Comparison of ENCODE assay signal across 13 cellular contexts in the genomic region with DNA sequence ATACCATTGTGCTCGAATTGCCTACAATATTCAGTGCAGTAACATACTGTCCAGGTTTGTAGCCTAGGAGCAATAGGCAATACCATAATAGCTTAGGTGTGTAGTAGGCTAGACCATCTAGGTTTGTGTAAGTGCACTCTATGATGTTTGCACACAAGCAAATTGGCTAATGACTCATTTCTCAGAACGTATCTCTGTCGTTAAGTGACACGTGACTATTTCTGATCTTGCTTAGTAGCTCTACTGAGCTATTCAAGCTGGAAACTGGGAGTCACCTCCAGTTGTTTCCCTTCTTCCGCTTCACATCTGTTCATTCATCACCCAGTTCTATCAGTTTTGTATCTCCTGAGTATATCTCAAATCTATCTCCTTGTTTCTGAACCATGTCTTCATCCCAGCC.
"Had no signal": no experiment of that assay in that cellular context is flagged by ENCODE, and none has a peak within 500 bp of the region (broad histone marks: within the 10 kb centered on the region; RNA-seq: fewer than 3 reads in every experiment).

No MANE protein-coding gene starts in this region.

- H2AFZ ChIP-seq: parathyroid adenoma had no signal

- ATAC-seq: activated naive CD8-positive, alpha-beta T cell treated with anti-CD3 and anti-CD28 coated beads, Interleukin-2, amount 50 U/mL, for 24 hours; naive thymus-derived CD4-positive, alpha-beta T cell had no signal

- H3K9me3 ChIP-seq: ascending aorta, uterus had no signal

- H3K79me2 ChIP-seq: parathyroid adenoma had no signal

- H3K4me1 ChIP-seq: parathyroid adenoma, uterus had no signal

- FAIRE-seq: colon, islet of Langerhans had no signal

- H3K4me3 Mint-ChIP-seq: activated CD4-positive, alpha-beta memory T cell treated with anti-CD3 and anti-CD28 coated beads, Interleukin-2, amount 10 ng/mL, durations not matched to agents 7 days and 5 days; activated naive CD8-positive, alpha-beta T cell treated with anti-CD3 and anti-CD28 coated beads, Interleukin-2, amount 50 U/mL, for 24 hours; naive thymus-derived CD4-positive, alpha-beta T cell had no signal

- H3K9me3 Mint-ChIP-seq: activated CD4-positive, alpha-beta memory T cell treated with anti-CD3 and anti-CD28 coated beads, Interleukin-2, amount 10 ng/mL, durations not matched to agents 7 days and 5 days; activated naive CD8-positive, alpha-beta T cell treated with anti-CD3 and anti-CD28 coated beads, Interleukin-2, amount 50 U/mL, for 24 hours had no signal

- DNase-seq: activated CD4-positive, alpha-beta memory T cell treated with anti-CD3 and anti-CD28 coated beads, Interleukin-2, amount 10 ng/mL, durations not matched to agents 7 days and 5 days; activated naive CD4-positive, alpha-beta T cell; activated naive CD8-positive, alpha-beta T cell treated with anti-CD3 and anti-CD28 coated beads, Interleukin-2, amount 50 U/mL, for 24 hours; foreskin melanocyte; head of caudate nucleus; naive thymus-derived CD4-positive, alpha-beta T cell; retina; stimulated activated CD4-positive, alpha-beta T cell treated with anti-CD3 and anti-CD28 coated beads, Interleukin-4, amount 100 ng/mL, for 4 hours; uterus had no signal

- H3K36me3 Mint-ChIP-seq: naive thymus-derived CD4-positive, alpha-beta T cell had no signal

- H3K27ac ChIP-seq: ascending aorta, parathyroid adenoma, uterus had no signal

- H3K27ac Mint-ChIP-seq: activated CD4-positive, alpha-beta memory T cell treated with anti-CD3 and anti-CD28 coated beads, Interleukin-2, amount 10 ng/mL, durations not matched to agents 7 days and 5 days; activated naive CD8-positive, alpha-beta T cell treated with anti-CD3 and anti-CD28 coated beads, Interleukin-2, amount 50 U/mL, for 24 hours; naive thymus-derived CD4-positive, alpha-beta T cell had no signal

- H3K36me3 ChIP-seq: ascending aorta, uterus had no signal

- H3K9ac ChIP-seq: parathyroid adenoma had no signal

- H3K27me3 ChIP-seq: ascending aorta, uterus had no signal

- H3K4me3 ChIP-seq: ascending aorta, uterus had no signal
